8 cellular contexts compared by ENCODE assay signal in the genomic region with DNA sequence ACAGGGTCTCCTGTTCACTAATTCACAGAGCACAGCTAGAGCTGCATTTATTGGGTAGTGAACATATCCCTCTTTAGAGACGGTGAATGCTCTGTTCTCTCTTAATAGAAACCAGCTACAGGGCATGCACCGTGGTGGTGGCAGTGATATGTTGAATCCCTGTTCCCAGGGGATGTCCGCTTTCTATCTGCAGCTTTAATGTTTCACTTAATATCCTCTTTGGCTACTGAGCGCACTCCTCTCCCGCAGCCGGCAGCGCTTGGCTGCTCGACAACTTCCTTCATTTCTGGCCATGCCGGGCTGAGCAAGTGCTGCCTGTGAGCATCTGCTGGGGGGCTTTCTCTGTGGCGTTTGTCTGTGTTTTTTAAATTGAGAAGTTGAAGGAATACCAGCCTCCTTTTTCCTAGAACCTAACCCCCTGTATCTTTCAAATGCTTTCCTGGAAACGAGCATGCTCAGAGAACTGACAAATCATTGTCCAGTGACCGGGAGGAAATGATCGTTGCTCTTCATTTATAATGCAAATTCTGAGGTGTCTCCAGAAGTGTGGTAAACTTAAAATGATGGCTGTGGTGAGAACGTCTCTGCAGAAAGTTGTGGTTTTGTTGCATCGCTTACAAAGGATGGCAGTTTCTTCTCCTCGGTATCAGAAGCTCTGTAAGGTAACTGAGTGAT.
DNase-seq lines count a peak whose midpoint lies in the region; ATAC-seq and TF ChIP-seq lines count a peak whose summit lies in the region.

No MANE protein-coding gene starts in this region.

- no peak overlapping the region for H3K9ac ChIP-seq in SU-DHL-6 (ENCODE audit: low read length)

- TF ChIP-seq CTCF in SU-DHL-6 (IDR thresholded peaks at IDR 0.05; ENCODE audit: insufficient read depth, low read length, poor library complexity, severe bottlenecking), result no peak
- no peak for TF ChIP-seq CTCF in body of pancreas (IDR thresholded peaks at IDR 0.05)

- H3K9me2 ChIP-seq in SU-DHL-6 (replicated peaks; ENCODE audit: insufficient read depth, low read length), result no peaks in the 10 kb centered on the region

- peaks cover 6% of the 10 kb centered on the region for H3K36me3 ChIP-seq in CD8-positive, alpha-beta memory T cell (ENCODE audit: insufficient read depth, low read length)
- H3K36me3 ChIP-seq in SU-DHL-6 (ENCODE audit: low read length) (no peaks in the 10 kb centered on the region), body of pancreas (replicated peaks in 1 of 2; ENCODE audit: insufficient read depth in 1 of 2, low read depth in 2 of 2) (no peaks in the 10 kb centered on the region)

- H3K9me3 Mint-ChIP-seq in CD8-positive, alpha-beta memory T cell, result no peaks in the 10 kb centered on the region

- no peak overlapping the region for H2AFZ ChIP-seq in SU-DHL-6 (ENCODE audit: low read depth, low read length, severe bottlenecking)

- no peaks in the 10 kb centered on the region for H3K27me3 Mint-ChIP-seq in CD8-positive, alpha-beta memory T cell

- H3K36me3 Mint-ChIP-seq in CD8-positive, alpha-beta memory T cell, result peaks cover 0 to 36% (median 4%) of the 10 kb centered on the region in 3 donors

- intact Hi-C loops in body of pancreas (cut with DNase I), result loop anchor here (10.0 kb wide), 2 partner anchors 352 to 632 kb away; no protein-coding TSS in a partner anchor

- ATAC-seq in GM19463 (IDR thresholded peaks at IDR 0.05; ENCODE audit: unreplicated experiment) (peak; percentile 90), HG03520 (IDR thresholded peaks at IDR 0.05; ENCODE audit: unreplicated experiment) (peak; percentile 93), body of pancreas (no peak), esophagus mucosa (no peak)

- DNase-seq in CD8-positive, alpha-beta memory T cell, result peak in 4 of 5 donors; percentile 13 to 73 (median 55)
- DNase-seq in body of pancreas (peak; percentile 15 to 33 (median 22)), left kidney (ENCODE audit: low read depth, low spot score) (peak; percentile 64)
- peak; percentile 16 to 21 for DNase-seq in stimulated activated CD8-positive, alpha-beta memory T cell treated with anti-CD3 and anti-CD28 coated beads, Interleukin-15, amount 100 ng/mL, for 48 hours (ENCODE audit: low read depth in 2 of 2)

- H3K4me3 ChIP-seq in CD8-positive, alpha-beta memory T cell (ENCODE audit: low read length), result peak overlapping the region; percentile 32
- no peak overlapping the region for H3K4me3 ChIP-seq in SU-DHL-6 (ENCODE audit: insufficient read depth, low read length, poor library complexity, severe bottlenecking)
- no peak overlapping the region for H3K4me3 ChIP-seq in body of pancreas

- CTCF ChIA-PET in CD8-positive, alpha-beta memory T cell (lab: Charles Lee), result interaction anchor here (0.6 to 1.6 kb wide), 6 partner anchors 10 to 1051 kb away, joined by 3 to 4 read pairs (median 3); no protein-coding TSS in a partner anchor

- H3F3A ChIP-seq in SU-DHL-6 (ENCODE audit: insufficient read depth), result no peaks in the 10 kb centered on the region

- TF ChIP-seq POLR2A in body of pancreas (IDR thresholded peaks at IDR 0.05), result no peak

- H3K27ac Mint-ChIP-seq in CD8-positive, alpha-beta memory T cell, result peak overlapping the region; percentile 54 to 91 (median 86)

- H3K4me1 ChIP-seq in CD8-positive, alpha-beta memory T cell (ENCODE audit: insufficient read depth, low read length), result peaks cover 27% of the 10 kb centered on the region
- peaks cover 7% of the 10 kb centered on the region for H3K4me1 ChIP-seq in body of pancreas

- no peaks in the 10 kb centered on the region; the same call in none of the 2 replicates for H4K20me1 ChIP-seq in SU-DHL-6 (ENCODE audit: low read depth, low read length)

- POLR2A ChIA-PET in CD8-positive, alpha-beta memory T cell (lab: Charles Lee), result no interaction called here

- H3K4me2 ChIP-seq in SU-DHL-6 (ENCODE audit: low read depth, low read length, poor library complexity, severe bottlenecking), result peak overlapping the region; percentile 46

- WGBS in body of pancreas, 2 donors, result 26 to 45% methylated on average over 16 of the region's 16 CpGs

- H3K9me3 ChIP-seq in CD8-positive, alpha-beta memory T cell (ENCODE audit: low read length), result no peaks in the 10 kb centered on the region
- H3K9me3 ChIP-seq in SU-DHL-6 (ENCODE audit: insufficient read depth, low read length) (no peaks in the 10 kb centered on the region), body of pancreas (no peaks in the 10 kb centered on the region)

- no peak overlapping the region for H3K27ac ChIP-seq in CD8-positive, alpha-beta memory T cell (ENCODE audit: low read depth, low read length)
- H3K27ac ChIP-seq in SU-DHL-6 (ENCODE audit: low read depth, low read length) (no peak overlapping the region), body of pancreas (no peak overlapping the region)

- peak overlapping the region; percentile 81 to 91 (median 85) for H3K4me3 Mint-ChIP-seq in CD8-positive, alpha-beta memory T cell

- peaks cover 35 to 51% (median 47%) of the 10 kb centered on the region in 3 donors for H3K4me1 Mint-ChIP-seq in CD8-positive, alpha-beta memory T cell

- no peaks in the 10 kb centered on the region for H3K79me2 ChIP-seq in SU-DHL-6 (ENCODE audit: insufficient read depth, low read length)

- H3K27me3 ChIP-seq in CD8-positive, alpha-beta memory T cell (ENCODE audit: insufficient read depth, low read length, poor library complexity, severe bottlenecking), result no peaks in the 10 kb centered on the region
- no peaks in the 10 kb centered on the region for H3K27me3 ChIP-seq in SU-DHL-6 (ENCODE audit: low read length)
- H3K27me3 ChIP-seq in body of pancreas, result no peaks in the 10 kb centered on the region

Comparison
In these comparisons a context has a peak if more than half of its experiments do, and no peak if none do; other contexts are left out.
1. ATAC-seq: peak in GM19463 (single experiment) and HG03520 (single experiment); none in body of pancreas (single experiment) and esophagus mucosa (single experiment).
2. Peak in every context shown above with its lines, with median percentiles within 50 percentile points of each other: DNase-seq.